ENCODE assay signal across 14 cellular contexts in genomic region chr11:67280341-67280790, GRCh38. TPM values are rescaled to one million over a fixed set of nuclear protein-coding genes. Genes with fewer than 3 reads are reported as not detected.
DNase-seq lines count a peak whose midpoint lies in the region; ATAC-seq and TF ChIP-seq lines count a peak whose summit lies in the region.
"Had no signal": no experiment of that assay in that cellular context is flagged by ENCODE, and none has a peak within 500 bp of the region (broad histone marks: within the 10 kb centered on the region; RNA-seq: fewer than 3 reads in every experiment).

No MANE protein-coding gene starts in this region.

- no peak for ATAC-seq in activated CD4-positive, alpha-beta T cell treated with anti-CD3 and anti-CD28 coated beads for 36 hours
- ATAC-seq in T-helper 17 cell = no peak
- ATAC-seq in left cardiac atrium = no peak
- ATAC-seq: body of pancreas, HCT116 had no signal

- H3K4me1 Mint-ChIP-seq in activated CD4-positive, alpha-beta T cell treated with anti-CD3 and anti-CD28 coated beads for 36 hours = peaks cover 49% of the 10 kb centered on the region
- H3K4me1 Mint-ChIP-seq in T-helper 17 cell = peaks cover 41% of the 10 kb centered on the region

- POLR2A ChIA-PET in activated CD4-positive, alpha-beta T cell treated with anti-CD3 and anti-CD28 coated beads for 36 hours (lab: Charles Lee) = no interaction called here

- H3K9me3 Mint-ChIP-seq in activated CD4-positive, alpha-beta T cell treated with anti-CD3 and anti-CD28 coated beads for 36 hours (ENCODE audit: low read depth) = no peaks in the 10 kb centered on the region

- intact Hi-C loops in activated CD4-positive, alpha-beta T cell treated with anti-CD3 and anti-CD28 coated beads for 36 hours (cut with DNase I, micrococcal nuclease) = no loop called here
- intact Hi-C loops in left cardiac atrium (cut with DNase I) = no loop called here
- intact Hi-C loops in spleen (cut with DNase I; ENCODE audit: low total_unique reads) = no loop called here

- CTCF ChIA-PET in activated CD4-positive, alpha-beta T cell treated with anti-CD3 and anti-CD28 coated beads for 36 hours (lab: Charles Lee) = no interaction called here

- peak overlapping the region; percentile 99 for H3K27ac Mint-ChIP-seq in activated CD4-positive, alpha-beta T cell treated with anti-CD3 and anti-CD28 coated beads for 36 hours
- H3K27ac Mint-ChIP-seq in T-helper 17 cell = peak overlapping the region; percentile 97

- no peak overlapping the region for H3K4me3 Mint-ChIP-seq in activated CD4-positive, alpha-beta T cell treated with anti-CD3 and anti-CD28 coated beads for 36 hours
- H3K4me3 Mint-ChIP-seq in T-helper 17 cell = no peak overlapping the region

- H3K36me3 Mint-ChIP-seq in activated CD4-positive, alpha-beta T cell treated with anti-CD3 and anti-CD28 coated beads for 36 hours (ENCODE audit: low read depth) = peaks cover 60% of the 10 kb centered on the region
- H3K36me3 Mint-ChIP-seq in T-helper 17 cell (ENCODE audit: low read depth) = no peaks in the 10 kb centered on the region

- no peak for TF ChIP-seq POLR2A in spleen (IDR thresholded peaks at IDR 0.05)

- peaks cover 69 to 100% (median 100%) of the 10 kb centered on the region in 6 donors for H3K4me1 ChIP-seq in spleen

- peak overlapping the region; percentile 89 to 100 (median 97) for H3K27ac ChIP-seq in spleen

- TF ChIP-seq CTCF in spleen (IDR thresholded peaks at IDR 0.05 in 8 of 11, conservative IDR thresholded peaks at IDR 0.05 in 3 of 11) = no peak

- no peaks in the 10 kb centered on the region for H3K27me3 ChIP-seq in spleen (replicated peaks in 1 of 7)
- H3K27me3 ChIP-seq: body of pancreas had no signal

- no peaks in the 10 kb centered on the region for H3K9me3 ChIP-seq in T-helper 17 cell (ENCODE audit: control insufficient read depth, low read length, poor library complexity, severe bottlenecking)
- H3K9me3 ChIP-seq in spleen = no peaks in the 10 kb centered on the region
- H3K9me3 ChIP-seq: body of pancreas had no signal

- DNase-seq in activated CD4-positive, alpha-beta T cell treated with anti-CD3 and anti-CD28 coated beads for 36 hours = peak; percentile 3
- no peak for DNase-seq in activated CD4-positive, alpha-beta T cell treated with anti-CD3 and anti-CD28 coated beads, Interleukin-2, amount 50 U/mL, for 48 hours
- no peak for DNase-seq in T-helper 17 cell
- peak; percentile 13 for DNase-seq in left cardiac atrium
- DNase-seq in spleen = peak; percentile 81
- DNase-seq in NCI-H1105 (lab: John Stamatoyannopoulos, UW) = no peak
- no peak for DNase-seq in NCI-H510A treated with DMSO at 0.1 percent for 48 hours (lab: John Stamatoyannopoulos, UW)
- no peak for DNase-seq in C1 segment of cervical spinal cord (lab: John Stamatoyannopoulos, UW)
- DNase-seq: 8988T, hypothalamus, NCI-H2029 treated with DMSO at 0.1 percent for 48 hours, trophoblast cell had no signal

- peaks cover 7 to 95% (median 70%) of the 10 kb centered on the region in 6 donors for H3K36me3 ChIP-seq in spleen

- peak overlapping the region in 1 of 8 donors; percentile 81 for H3K4me3 ChIP-seq in spleen
- H3K4me3 ChIP-seq: body of pancreas had no signal

- 36 to 56% (median 49%) methylated on average over 6 to 13 of the region's 13 CpGs for WGBS in spleen, 5 donors

- H3K27me3 Mint-ChIP-seq in activated CD4-positive, alpha-beta T cell treated with anti-CD3 and anti-CD28 coated beads for 36 hours = no peaks in the 10 kb centered on the region
- H3K27me3 Mint-ChIP-seq in T-helper 17 cell = no peaks in the 10 kb centered on the region

RNA-seq across cellular contexts. Expression of gene ANKRD13D, which starts 8.7 kb away (rescaled TPM):
- 10 to 100 TPM; 44.9 to 69.5 TPM for total RNA-seq in activated CD4-positive, alpha-beta T cell treated with anti-CD3 and anti-CD28 coated beads for 36 hours
- total RNA-seq in T-helper 17 cell = 100 to 1,000 TPM; 174 to 220 TPM
- 10 to 100 TPM; 22.1 to 22.6 TPM for total RNA-seq in left cardiac atrium
- 100 to 1,000 TPM in 5 of 7 donors, 10 to 100 TPM in 2; 67.3 to 151 (median 124) TPM for total RNA-seq in spleen
- 100 to 1,000 TPM in 2 of 3 donors, 10 to 100 TPM in 1; 65.2 to 138 (median 129) TPM for polyA plus RNA-seq in spleen

RNA-seq across cellular contexts. Expression of gene GRK2, which starts 14.1 kb away (rescaled TPM):
- total RNA-seq in activated CD4-positive, alpha-beta T cell treated with anti-CD3 and anti-CD28 coated beads for 36 hours = 100 to 1,000 TPM; 202 to 241 TPM
- 100 to 1,000 TPM; 264 to 276 TPM for total RNA-seq in T-helper 17 cell
- total RNA-seq in left cardiac atrium = 10 to 100 TPM; 51.6 to 52.6 TPM
- total RNA-seq in spleen = 100 to 1,000 TPM; 168 to 301 (median 263) TPM
- polyA plus RNA-seq in spleen = 100 to 1,000 TPM; 119 to 270 (median 192) TPM

RNA-seq across cellular contexts. Expression of gene SSH3, which starts 23.0 kb away (rescaled TPM):
- 10 to 100 TPM in 1 of 2 experiments, 1 to 10 TPM in 1; 6.0 to 11.1 TPM for total RNA-seq in activated CD4-positive, alpha-beta T cell treated with anti-CD3 and anti-CD28 coated beads for 36 hours
- total RNA-seq in T-helper 17 cell (10 to 100 TPM; 12.8 to 17.8 TPM), left cardiac atrium (10 to 100 TPM; 18.1 to 22.2 TPM), spleen (10 to 100 TPM; 14.6 to 31.8 (median 22.9) TPM)
- 10 to 100 TPM in 1 of 3 donors, 1 to 10 TPM in 2; 4.3 to 11.1 (median 5.9) TPM for polyA plus RNA-seq in spleen

Comparison
In these comparisons a context has a peak if more than half of its experiments do, and no peak if none do; other contexts are left out.
1. DNase-seq: peak in activated CD4-positive, alpha-beta T cell treated with anti-CD3 and anti-CD28 coated beads for 36 hours (single experiment), left cardiac atrium (single experiment) and spleen (single experiment); none in activated CD4-positive, alpha-beta T cell treated with anti-CD3 and anti-CD28 coated beads, Interleukin-2, amount 50 U/mL, for 48 hours (0 of 2), T-helper 17 cell (0 of 3), NCI-H1105 (single experiment), NCI-H510A treated with DMSO at 0.1 percent for 48 hours (single experiment) and C1 segment of cervical spinal cord (0 of 14).